11 cellular contexts compared by ENCODE assay signal in the genomic region with DNA sequence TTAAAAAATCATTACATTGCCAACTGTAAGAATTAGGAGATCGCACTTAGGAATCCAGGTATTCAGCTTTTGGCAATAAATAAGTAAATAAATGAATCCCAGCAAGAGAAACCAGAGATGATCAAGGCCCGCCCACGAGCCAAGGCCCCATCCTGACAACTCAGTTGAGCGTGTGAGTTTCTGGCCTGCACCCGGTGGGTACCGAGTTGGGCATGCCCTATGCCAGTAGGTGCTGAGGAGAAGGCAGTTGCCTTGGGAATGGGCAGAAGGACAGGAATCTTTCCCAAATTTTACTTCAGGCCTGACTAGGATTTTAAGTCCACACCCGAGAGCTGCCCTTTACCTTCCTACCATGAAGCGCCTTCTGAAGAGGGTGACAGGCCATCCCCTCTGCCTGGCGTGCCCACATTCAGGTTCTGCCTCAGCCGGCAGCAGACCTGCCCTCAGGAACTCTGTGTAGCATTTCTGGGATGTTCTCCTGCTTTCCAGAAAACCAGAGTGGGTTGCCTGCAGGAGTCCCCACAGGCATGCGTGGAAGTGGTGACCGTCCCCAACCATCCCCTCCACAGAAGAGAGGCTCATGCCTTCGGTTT.
"Had no signal": no experiment of that assay in that cellular context is flagged by ENCODE, and none has a peak within 500 bp of the region (broad histone marks: within the 10 kb centered on the region; RNA-seq: fewer than 3 reads in every experiment).

No MANE protein-coding gene starts in this region.

- H3K9me2 ChIP-seq: SK-N-SH had no signal

- H3K4me2 ChIP-seq: SK-N-SH had no signal

- H3K27me3 ChIP-seq: adrenal gland had no signal

- H3K4me1 ChIP-seq: adrenal gland, gastroesophageal sphincter had no signal

- ATAC-seq: gastroesophageal sphincter, left ventricle myocardium superior had no signal

- H3K9me3 ChIP-seq: adrenal gland, gastroesophageal sphincter, SK-N-SH had no signal

- H3K36me3 ChIP-seq: adrenal gland, gastroesophageal sphincter had no signal

- DNase-seq: activated CD4-positive, alpha-beta T cell treated with anti-CD3 and anti-CD28 coated beads for 48 hours; activated naive CD4-positive, alpha-beta T cell treated with anti-CD3 and anti-CD28 coated beads, Interleukin-2, amount 50 U/mL, for 16 hours; effector memory CD4-positive, alpha-beta T cell; kidney; left ventricle myocardium superior; SK-N-SH; stimulated activated naive CD4-positive, alpha-beta T cell; T-helper 1 cell had no signal

- H3K4me3 ChIP-seq: adrenal gland, gastroesophageal sphincter had no signal

- H3K9ac ChIP-seq: SK-N-SH had no signal

- H3K27ac ChIP-seq: adrenal gland, epithelial cell of prostate, gastroesophageal sphincter had no signal
